18 cellular contexts compared by ENCODE assay signal in the genomic region with DNA sequence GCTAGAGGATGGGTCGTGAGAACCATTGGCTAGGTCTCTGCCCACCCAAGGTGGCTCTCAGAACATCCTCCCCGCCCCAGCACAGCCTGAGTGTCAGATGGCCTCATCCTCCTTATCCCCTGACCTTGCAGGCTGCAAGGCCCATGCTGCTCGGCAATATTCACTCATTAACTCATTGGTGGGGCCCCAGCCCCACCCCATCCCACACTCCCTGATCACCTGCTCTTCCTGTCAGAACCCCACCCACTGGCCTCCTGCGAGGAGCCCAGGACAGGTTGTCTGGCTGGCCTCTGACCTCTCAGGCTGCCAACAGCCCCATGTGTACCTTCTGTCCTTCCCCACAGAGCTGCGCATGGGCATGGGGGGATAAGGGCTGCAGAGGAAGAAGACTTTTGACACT.
"Had no signal": no experiment of that assay in that cellular context is flagged by ENCODE, and none has a peak within 500 bp of the region (broad histone marks: within the 10 kb centered on the region; RNA-seq: fewer than 3 reads in every experiment).

No MANE protein-coding gene starts in this region.

- ATAC-seq: activated CD8-positive, alpha-beta T cell treated with anti-CD3 and anti-CD28 coated beads, Interleukin-2, amount 10 ng/mL, durations not matched to agents 7 days and 5 days; foreskin keratinocyte; lower lobe of right lung had no signal

- H3K36me3 ChIP-seq: lower lobe of right lung, right atrium auricular region had no signal

- DNase-seq: activated B cell treated with CpG ODN at 0.5 μM for 24 hours; activated CD4-positive, alpha-beta T cell treated with anti-CD3 and anti-CD28 coated beads, Interleukin-2, amount 10 ng/mL, durations not matched to agents 24 days and 14 days; activated CD8-positive, alpha-beta memory T cell treated with anti-CD3 and anti-CD28 coated beads, Interleukin-2, amount 50 U/mL, for 4 hours; activated CD8-positive, alpha-beta T cell treated with anti-CD3 and anti-CD28 coated beads, Interleukin-2, amount 10 ng/mL, durations not matched to agents 7 days and 5 days; activated naive CD4-positive, alpha-beta T cell; effector CD8-positive, alpha-beta T cell; foreskin keratinocyte; immature natural killer cell; lower lobe of right lung; midbrain; posterior cingulate gyrus; stimulated activated CD4-positive, alpha-beta T cell treated with anti-CD3 and anti-CD28 coated beads, Interleukin-4, amount 100 ng/mL, for 4 hours; stimulated activated CD8-positive, alpha-beta memory T cell treated with anti-CD3 and anti-CD28 coated beads, Interleukin-4, amount 100 ng/mL, for 48 hours; SW 1271; testis had no signal

- H3K4me1 ChIP-seq: foreskin keratinocyte had no signal

- H3K27ac Mint-ChIP-seq: activated B cell treated with CpG ODN at 0.5 μM for 24 hours; activated CD4-positive, alpha-beta T cell treated with anti-CD3 and anti-CD28 coated beads, Interleukin-2, amount 10 ng/mL, durations not matched to agents 24 days and 14 days; activated CD8-positive, alpha-beta T cell treated with anti-CD3 and anti-CD28 coated beads, Interleukin-2, amount 10 ng/mL, durations not matched to agents 7 days and 5 days; immature natural killer cell; stimulated activated naive CD8-positive, alpha-beta T cell treated with anti-CD3 and anti-CD28 coated beads, Interleukin-15, Interleukin-2, amounts not matched to agents 100 ng/mL and 50 ng/mL, for 24 hours had no signal

- H3K27ac ChIP-seq: foreskin keratinocyte, lower lobe of right lung had no signal

- H3K4me3 Mint-ChIP-seq: activated B cell treated with CpG ODN at 0.5 μM for 24 hours; activated CD4-positive, alpha-beta T cell treated with anti-CD3 and anti-CD28 coated beads, Interleukin-2, amount 10 ng/mL, durations not matched to agents 24 days and 14 days; activated CD8-positive, alpha-beta T cell treated with anti-CD3 and anti-CD28 coated beads, Interleukin-2, amount 10 ng/mL, durations not matched to agents 7 days and 5 days; immature natural killer cell; stimulated activated naive CD8-positive, alpha-beta T cell treated with anti-CD3 and anti-CD28 coated beads, Interleukin-15, Interleukin-2, amounts not matched to agents 100 ng/mL and 50 ng/mL, for 24 hours had no signal

- H3K27me3 ChIP-seq: foreskin keratinocyte, right atrium auricular region, testis had no signal

- H3K4me3 ChIP-seq: lower lobe of right lung, skin epidermis, testis had no signal

- H3K9me3 Mint-ChIP-seq: activated B cell treated with CpG ODN at 0.5 μM for 24 hours; activated CD4-positive, alpha-beta T cell treated with anti-CD3 and anti-CD28 coated beads, Interleukin-2, amount 10 ng/mL, durations not matched to agents 24 days and 14 days; immature natural killer cell; stimulated activated naive CD8-positive, alpha-beta T cell treated with anti-CD3 and anti-CD28 coated beads, Interleukin-15, Interleukin-2, amounts not matched to agents 100 ng/mL and 50 ng/mL, for 24 hours had no signal

- H3K9me3 ChIP-seq: lower lobe of right lung, testis had no signal

- H3K27me3 Mint-ChIP-seq: activated B cell treated with CpG ODN at 0.5 μM for 24 hours; activated CD4-positive, alpha-beta T cell treated with anti-CD3 and anti-CD28 coated beads, Interleukin-2, amount 10 ng/mL, durations not matched to agents 24 days and 14 days; stimulated activated naive CD8-positive, alpha-beta T cell treated with anti-CD3 and anti-CD28 coated beads, Interleukin-15, Interleukin-2, amounts not matched to agents 100 ng/mL and 50 ng/mL, for 24 hours had no signal
